18 cellular contexts compared by ENCODE assay signal in genomic region chr6:114176726-114177125, GRCh38.
"Had no signal": no experiment of that assay in that cellular context is flagged by ENCODE, and none has a peak within 500 bp of the region (broad histone marks: within the 10 kb centered on the region; RNA-seq: fewer than 3 reads in every experiment).

No MANE protein-coding gene starts in this region.

- ATAC-seq: activated CD8-positive, alpha-beta T cell treated with anti-CD3 and anti-CD28 coated beads, Interleukin-2, amount 10 ng/mL, durations not matched to agents 7 days and 5 days; activated naive CD8-positive, alpha-beta T cell treated with anti-CD3 and anti-CD28 coated beads, Interleukin-2, amount 50 U/mL, for 24 hours; heart right ventricle; left lobe of liver; naive thymus-derived CD8-positive, alpha-beta T cell; stimulated activated naive B cell treated with anti-CD40 and anti-IgM and Interleukin-4, amounts not matched to agents 10 μg/mL and 1 μg/mL and 100 μg/mL, for 72 hours had no signal

- DNase-seq: activated CD4-positive, alpha-beta T cell treated with anti-CD3 and anti-CD28 coated beads, Interleukin-2, amount 10 ng/mL, durations not matched to agents 7 days and 5 days; activated CD4-positive, CD25-positive, alpha-beta regulatory T cell treated with anti-CD3 and anti-CD28 coated beads, Interleukin-2, amount 50 U/mL, for 72 hours; activated CD8-positive, alpha-beta T cell treated with anti-CD3 and anti-CD28 coated beads, Interleukin-2, amount 10 ng/mL, durations not matched to agents 7 days and 5 days; activated gamma-delta T cell; activated naive CD4-positive, alpha-beta T cell treated with anti-CD3 and anti-CD28 coated beads, Interleukin-2, amount 50 U/mL, for 16 hours; activated naive CD8-positive, alpha-beta T cell treated with anti-CD3 and anti-CD28 coated beads, Interleukin-2, amount 50 U/mL, for 24 hours; cortex of kidney; foreskin fibroblast; heart right ventricle; kidney; naive thymus-derived CD8-positive, alpha-beta T cell; retina; sigmoid colon; stimulated activated CD4-positive, alpha-beta T cell treated with anti-CD3 and anti-CD28 coated beads, Interleukin-15, amount 100 ng/mL, for 24 hours; stimulated activated CD4-positive, alpha-beta T cell treated with anti-CD3 and anti-CD28 coated beads, Interleukin-2, amount 100 ng/mL, for 48 hours; stimulated activated CD8-positive, alpha-beta memory T cell treated with anti-CD3 and anti-CD28 coated beads, Interleukin-4, amount 100 ng/mL, for 48 hours; stimulated activated naive B cell treated with anti-CD40 and anti-IgM and Interleukin-4, amounts not matched to agents 10 μg/mL and 1 μg/mL and 100 μg/mL, for 72 hours had no signal
